ENCODE assay signal across 19 cellular contexts in the genomic region with DNA sequence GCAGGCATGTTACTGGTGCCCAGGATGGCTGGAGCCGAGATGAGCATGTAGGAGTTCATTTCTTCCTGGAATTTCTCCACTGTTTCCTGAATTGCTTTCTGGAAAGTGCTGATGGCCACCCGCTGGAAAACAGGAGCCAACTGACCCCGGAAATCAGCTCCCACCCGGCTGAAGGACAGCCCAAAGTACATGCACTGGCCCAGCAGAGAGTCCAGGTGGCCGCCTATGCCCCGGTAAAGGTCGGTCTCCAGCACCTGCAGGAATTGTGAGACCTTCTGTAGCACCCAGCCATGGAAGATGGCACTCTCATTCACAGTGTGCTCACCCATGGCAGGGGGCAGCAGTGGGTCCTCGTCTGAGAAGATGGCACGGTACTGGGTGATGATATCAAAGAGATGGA. TPM values are rescaled to one million over a fixed set of nuclear protein-coding genes. Genes with fewer than 3 reads are reported as not detected.
DNase-seq lines count a peak whose midpoint lies in the region; ATAC-seq and TF ChIP-seq lines count a peak whose summit lies in the region.
"Had no signal": no experiment of that assay in that cellular context is flagged by ENCODE, and none has a peak within 500 bp of the region (broad histone marks: within the 10 kb centered on the region; RNA-seq: fewer than 3 reads in every experiment).

No MANE protein-coding gene starts in this region.

- H3K27me3 ChIP-seq in WERI-Rb-1 (ENCODE audit: insufficient read depth, low read depth, severe bottlenecking), result no peaks in the 10 kb centered on the region

- peaks cover 10 to 26% of the 10 kb centered on the region in 2 donors for H3K36me3 Mint-ChIP-seq in activated T-cell treated with anti-CD3 and anti-CD28 coated beads, Interleukin-2, amount 50 U/mL, for 72 hours (ENCODE audit: insufficient read depth in 2 of 2)

- no peak for ATAC-seq in activated T-cell treated with anti-CD3 and anti-CD28 coated beads, Interleukin-2, amount 50 U/mL, for 72 hours (replicated peaks in 1 of 2)
- ATAC-seq: A549; CD8-positive, alpha-beta T cell; GM23338 had no signal

- no peaks in the 10 kb centered on the region for H3K9me3 ChIP-seq in WERI-Rb-1 (ENCODE audit: severe bottlenecking)
- H3K9me3 ChIP-seq: A549 had no signal

- no peak overlapping the region for H3K4me3 Mint-ChIP-seq in activated T-cell treated with anti-CD3 and anti-CD28 coated beads, Interleukin-2, amount 50 U/mL, for 72 hours
- H3K4me3 Mint-ChIP-seq: CD8-positive, alpha-beta T cell; GM23338 had no signal

- POLR2A ChIA-PET in RWPE1 (lab: Yijun Ruan, JAX; ENCODE audit: low non-redundant PET), result no interaction called here

- H3K27me3 Mint-ChIP-seq in activated T-cell treated with anti-CD3 and anti-CD28 coated beads, Interleukin-2, amount 50 U/mL, for 72 hours (ENCODE audit: low read depth), result no peaks in the 10 kb centered on the region
- H3K27me3 Mint-ChIP-seq: IgD-negative memory B cell had no signal

- intact Hi-C loops in posterior vena cava (cut with DNase I), result no loop called here

- H3K36me3 ChIP-seq in WERI-Rb-1, result peaks cover 59% of the 10 kb centered on the region

- TF ChIP-seq CTCF in RWPE1 (conservative IDR thresholded peaks at IDR 0.05; ENCODE audit: low read depth) (no peak), WERI-Rb-1 (IDR thresholded peaks at IDR 0.05; ENCODE audit: low read depth, low read length) (no peak)

- peaks cover 57% of the 10 kb centered on the region for H3K4me1 Mint-ChIP-seq in activated T-cell treated with anti-CD3 and anti-CD28 coated beads, Interleukin-2, amount 50 U/mL, for 72 hours (ENCODE audit: low read depth)

- H3K4me3 ChIP-seq in WERI-Rb-1 (ENCODE audit: low read depth, low read length), result no peak overlapping the region
- H3K4me3 ChIP-seq: A549, GM23338 had no signal

- H3K9me3 Mint-ChIP-seq in activated T-cell treated with anti-CD3 and anti-CD28 coated beads, Interleukin-2, amount 50 U/mL, for 72 hours, result no peaks in the 10 kb centered on the region
- H3K9me3 Mint-ChIP-seq: CD8-positive, alpha-beta T cell; GM23338; IgD-negative memory B cell had no signal

- H3K27ac Mint-ChIP-seq in activated T-cell treated with anti-CD3 and anti-CD28 coated beads, Interleukin-2, amount 50 U/mL, for 72 hours, result no peak overlapping the region
- H3K27ac Mint-ChIP-seq: CD8-positive, alpha-beta T cell; GM23338 had no signal

- DNase-seq in activated T-cell treated with anti-CD3 and anti-CD28 coated beads, Interleukin-2, amount 50 U/mL, for 1 hour, result peak; percentile 12
- no peak for DNase-seq in activated T-cell treated with anti-CD3 and anti-CD28 coated beads, Interleukin-2, amount 50 U/mL, for 72 hours
- DNase-seq in RWPE1 (ENCODE audit: low spot score) (no peak), posterior vena cava (ENCODE audit: low spot score) (peak; percentile 59), NCI-H1436 treated with DMSO at 0.1 percent for 48 hours (lab: John Stamatoyannopoulos, UW) (no peak), WERI-Rb-1 (no peak)
- DNase-seq in activated effector memory CD4-positive, alpha-beta T cell treated with anti-CD3 and anti-CD28 coated beads, Interleukin-2, amount 50 U/mL, for 16 hours, result no peak
- DNase-seq: AML-193; Calu3; CD8-positive, alpha-beta T cell; DMS79 treated with DMSO at 0.1 percent for 48 hours; GF-D8; HCEC 1CT had no signal

- peak overlapping the region; percentile 21 for H3K27ac ChIP-seq in RWPE1
- H3K27ac ChIP-seq in WERI-Rb-1, result no peak overlapping the region
- H3K27ac ChIP-seq: 22Rv1, A549, C4-2B, HL-60 had no signal

- CTCF ChIA-PET in RWPE1 (lab: Yijun Ruan, JAX), result no interaction called here

RNA-seq across cellular contexts. Expression of a gene that starts 4.3 kb away (rescaled TPM):
- total RNA-seq in activated T-cell treated with anti-CD3 and anti-CD28 coated beads, Interleukin-2, amount 50 U/mL, for 72 hours, result 10 to 100 TPM in 1 of 2 donors, 1 to 10 TPM in 1; 9.9 to 10.1 TPM
- 1 to 10 TPM; 6.6 to 6.9 TPM for total RNA-seq in posterior vena cava

RNA-seq across cellular contexts. Expression of a gene that starts 4.7 kb away (rescaled TPM):
- total RNA-seq in activated T-cell treated with anti-CD3 and anti-CD28 coated beads, Interleukin-2, amount 50 U/mL, for 72 hours, result 10 to 100 TPM; 33.2 to 38.3 TPM
- 10 to 100 TPM; 21.9 to 22.4 TPM for total RNA-seq in posterior vena cava

RNA-seq across cellular contexts. Expression of a gene that starts 4.9 kb away (rescaled TPM):
- 10 to 100 TPM; 30.8 to 32.2 TPM for total RNA-seq in activated T-cell treated with anti-CD3 and anti-CD28 coated beads, Interleukin-2, amount 50 U/mL, for 72 hours
- 10 to 100 TPM; 14.3 to 15.9 TPM for total RNA-seq in posterior vena cava

RNA-seq across cellular contexts. Expression of a gene that starts 16.9 kb away (rescaled TPM):
- 1 to 10 TPM; 3.3 to 3.7 TPM for total RNA-seq in activated T-cell treated with anti-CD3 and anti-CD28 coated beads, Interleukin-2, amount 50 U/mL, for 72 hours
- total RNA-seq in posterior vena cava, result under 1 TPM; 0.51 to 0.57 TPM
- total RNA-seq: GM23338 had no signal

RNA-seq across cellular contexts. Expression of a gene that starts 23.5 kb away (rescaled TPM):
- total RNA-seq in activated T-cell treated with anti-CD3 and anti-CD28 coated beads, Interleukin-2, amount 50 U/mL, for 72 hours, result 10 to 100 TPM; 41.1 to 45.3 TPM
- 10 to 100 TPM; 23.4 to 24.1 TPM for total RNA-seq in posterior vena cava

Comparison
In these comparisons a context has a peak if more than half of its experiments do, and no peak if none do; other contexts are left out.
1. DNase-seq: peak in activated T-cell treated with anti-CD3 and anti-CD28 coated beads, Interleukin-2, amount 50 U/mL, for 1 hour (single experiment) and posterior vena cava (single experiment); none in activated T-cell treated with anti-CD3 and anti-CD28 coated beads, Interleukin-2, amount 50 U/mL, for 72 hours (0 of 2), RWPE1 (single experiment), NCI-H1436 treated with DMSO at 0.1 percent for 48 hours (single experiment), WERI-Rb-1 (single experiment) and activated effector memory CD4-positive, alpha-beta T cell treated with anti-CD3 and anti-CD28 coated beads, Interleukin-2, amount 50 U/mL, for 16 hours (single experiment).